Comparison of ENCODE assay signal across 9 cellular contexts in the genomic region with DNA sequence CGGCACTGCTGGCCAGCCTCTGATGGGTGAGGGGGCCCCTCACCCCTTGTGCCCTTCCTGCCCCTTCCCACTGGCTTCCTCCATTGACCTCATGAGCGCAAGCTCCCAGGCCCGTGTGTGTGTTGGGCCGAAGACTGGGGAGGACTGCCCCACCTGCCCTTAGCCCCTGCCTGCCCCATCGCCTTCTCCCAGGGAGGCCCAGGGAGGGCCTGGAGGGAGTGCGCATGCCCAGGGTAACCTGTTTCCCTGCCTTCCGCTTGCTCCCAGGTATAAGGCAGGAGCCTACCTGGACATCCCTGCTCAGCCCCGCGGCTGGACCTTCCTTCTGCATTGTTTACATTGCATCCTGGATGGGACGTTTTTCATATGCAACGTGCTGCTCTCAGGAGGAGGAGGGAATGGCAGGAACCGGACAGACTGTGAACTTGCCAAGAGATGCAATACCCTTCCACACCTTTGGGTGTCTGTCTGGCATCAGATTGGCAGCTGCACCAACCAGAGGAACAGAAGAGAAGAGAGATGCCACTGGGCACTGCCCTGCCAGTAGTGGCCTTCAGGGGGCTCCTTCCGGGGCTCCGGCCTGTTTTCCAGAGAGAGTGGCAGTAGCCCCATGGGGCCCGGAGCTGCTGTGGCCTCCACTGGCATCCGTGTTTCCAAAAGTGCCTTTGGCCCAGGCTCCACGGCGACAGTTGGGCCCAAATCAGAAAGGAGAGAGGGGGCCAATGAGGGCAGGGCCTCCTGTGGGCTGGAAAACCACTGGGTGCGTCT. TPM values are rescaled to one million over a fixed set of nuclear protein-coding genes. Genes with fewer than 3 reads are reported as not detected.
DNase-seq lines count a peak whose midpoint lies in the region; ATAC-seq, FAIRE-seq and TF ChIP-seq lines count a peak whose summit lies in the region.
"Had no signal": no experiment of that assay in that cellular context is flagged by ENCODE, and none has a peak within 500 bp of the region (broad histone marks: within the 10 kb centered on the region; RNA-seq: fewer than 3 reads in every experiment).

No MANE protein-coding gene starts in this region.

- H3K27ac Mint-ChIP-seq in naive thymus-derived CD8-positive, alpha-beta T cell = peak overlapping the region in 6 of 10 donors; percentile 14 to 78 (median 29)
- H3K27ac Mint-ChIP-seq in activated T-cell treated with anti-CD3 and anti-CD28 coated beads, Interleukin-2, amount 50 U/mL, for 24 hours = no peak overlapping the region

- peaks cover 10% of the 10 kb centered on the region; the same call in 1 of the 2 replicates for H3F3A ChIP-seq in Loucy (ENCODE audit: low read depth)

- H3K4me1 Mint-ChIP-seq in naive thymus-derived CD8-positive, alpha-beta T cell = peaks cover 17 to 29% (median 24%) of the 10 kb centered on the region in 4 donors
- peaks cover 22% of the 10 kb centered on the region for H3K4me1 Mint-ChIP-seq in activated T-cell treated with anti-CD3 and anti-CD28 coated beads, Interleukin-2, amount 50 U/mL, for 24 hours (ENCODE audit: low read depth)

- no peak overlapping the region for H3K4me3 Mint-ChIP-seq in naive thymus-derived CD8-positive, alpha-beta T cell
- H3K4me3 Mint-ChIP-seq in activated T-cell treated with anti-CD3 and anti-CD28 coated beads, Interleukin-2, amount 50 U/mL, for 24 hours = no peak overlapping the region

- CTCF ChIA-PET in HEK293T (lab: Yijun Ruan, JAX) = interaction anchor here (0.6 kb wide), 1 partner anchor 91 kb away, joined by 3 read pairs; no protein-coding TSS in a partner anchor

- no peaks in the 10 kb centered on the region for H3K36me3 Mint-ChIP-seq in naive thymus-derived CD8-positive, alpha-beta T cell
- H3K36me3 Mint-ChIP-seq in activated T-cell treated with anti-CD3 and anti-CD28 coated beads, Interleukin-2, amount 50 U/mL, for 24 hours (ENCODE audit: low read depth) = no peaks in the 10 kb centered on the region

- H3K27me3 Mint-ChIP-seq in naive thymus-derived CD8-positive, alpha-beta T cell = peaks cover 0 to 6% (median 0%) of the 10 kb centered on the region in 5 donors
- peaks cover 5% of the 10 kb centered on the region for H3K27me3 Mint-ChIP-seq in activated T-cell treated with anti-CD3 and anti-CD28 coated beads, Interleukin-2, amount 50 U/mL, for 24 hours

- peaks cover 26% of the 10 kb centered on the region for H3K4me1 ChIP-seq in Loucy (ENCODE audit: insufficient read depth, low read length, poor library complexity, severe bottlenecking)

- H3K4me2 ChIP-seq in Loucy (ENCODE audit: low read depth, low read length, poor library complexity, severe bottlenecking) = no peak overlapping the region

- no peak overlapping the region for H2AFZ ChIP-seq in Loucy (ENCODE audit: low read length)

- H3K36me3 ChIP-seq in Loucy (ENCODE audit: insufficient read depth, low read length) = no peaks in the 10 kb centered on the region

- H3K9me3 ChIP-seq in Loucy (ENCODE audit: insufficient read depth, low read depth, low read length) = no peaks in the 10 kb centered on the region

- POLR2A ChIA-PET in naive thymus-derived CD8-positive, alpha-beta T cell (lab: Charles Lee) = interaction anchor here (1.0 kb wide), 1 partner anchor 33 kb away, joined by 3 read pairs; no protein-coding TSS in a partner anchor
- POLR2A ChIA-PET in HEK293T (lab: Yijun Ruan, JAX) = no interaction called here

- no peaks in the 10 kb centered on the region for H3K9me3 Mint-ChIP-seq in naive thymus-derived CD8-positive, alpha-beta T cell
- no peaks in the 10 kb centered on the region for H3K9me3 Mint-ChIP-seq in activated T-cell treated with anti-CD3 and anti-CD28 coated beads, Interleukin-2, amount 50 U/mL, for 24 hours

- H3K79me2 ChIP-seq in Loucy (ENCODE audit: insufficient read depth, low read length) = no peaks in the 10 kb centered on the region

- H3K27me3 ChIP-seq in Loucy (ENCODE audit: insufficient read depth, low read length, poor library complexity, severe bottlenecking) = no peaks in the 10 kb centered on the region

- no peaks in the 10 kb centered on the region for H3K9me2 ChIP-seq in Loucy (replicated peaks; ENCODE audit: low read depth, low read length)

- no peak overlapping the region for H3K4me3 ChIP-seq in Loucy (ENCODE audit: low read length, poor library complexity, severe bottlenecking)

- TF ChIP-seq CTCF in D721Med (IDR thresholded peaks at IDR 0.05; ENCODE audit: insufficient read depth, missing control alignments) (peak; percentile 33), Loucy (conservative IDR thresholded peaks at IDR 0.05; ENCODE audit: low read length) (peak; percentile 63)

- no peaks in the 10 kb centered on the region for H4K20me1 ChIP-seq in Loucy (ENCODE audit: insufficient read depth, low read length, poor library complexity, severe bottlenecking)

- no peak overlapping the region for H3K9ac ChIP-seq in Loucy (ENCODE audit: low read depth, low read length, poor library complexity, severe bottlenecking)

- FAIRE-seq in D721Med (lab: Jason Lieb, UNC) = no peak

- ATAC-seq in naive thymus-derived CD8-positive, alpha-beta T cell = peak; percentile 35 to 54

- DNase-seq in D721Med (ENCODE audit: insufficient read length, low spot score) (no peak), cerebellar cortex (ENCODE audit: low spot score) (peak; percentile 54), HEK293T (ENCODE audit: extremely low spot score) (no peak), T-helper 9 cell (no peak), NCI-H748 (lab: John Stamatoyannopoulos, UW; ENCODE audit: unreplicated experiment) (no peak)
- DNase-seq in naive thymus-derived CD8-positive, alpha-beta T cell = peak in 2 of 10 donors; percentile 17 to 39
- no peak for DNase-seq in activated T-cell treated with anti-CD3 and anti-CD28 coated beads, Interleukin-2, amount 50 U/mL, for 24 hours

TF ChIP-seq in HEK293T, 16 proteins besides CTCF, POLR2A, EP300 and RAD21:
- TF ChIP-seq ELF4 (IDR thresholded peaks at IDR 0.05) (no peak), FOXK2 (IDR thresholded peaks at IDR 0.05) (no peak), FOXM1 (IDR thresholded peaks at IDR 0.05; ENCODE audit: borderline replicate concordance) (no peak), TARDBP (IDR thresholded peaks at IDR 0.05) (no peak), SP1 (IDR thresholded peaks at IDR 0.05) (no peak), L3MBTL2 (conservative IDR thresholded peaks at IDR 0.05) (no peak), BHLHE40 (IDR thresholded peaks at IDR 0.05; ENCODE audit: borderline replicate concordance) (no peak), CTBP1 (IDR thresholded peaks at IDR 0.05; ENCODE audit: borderline replicate concordance) (no peak), ZNF384 (IDR thresholded peaks at IDR 0.05) (no peak), HDGF (IDR thresholded peaks at IDR 0.05; ENCODE audit: borderline replicate concordance) (no peak), FOXA1 (IDR thresholded peaks at IDR 0.05) (no peak), ARNT (IDR thresholded peaks at IDR 0.05) (no peak)
- TF ChIP-seq, protein P1, sequence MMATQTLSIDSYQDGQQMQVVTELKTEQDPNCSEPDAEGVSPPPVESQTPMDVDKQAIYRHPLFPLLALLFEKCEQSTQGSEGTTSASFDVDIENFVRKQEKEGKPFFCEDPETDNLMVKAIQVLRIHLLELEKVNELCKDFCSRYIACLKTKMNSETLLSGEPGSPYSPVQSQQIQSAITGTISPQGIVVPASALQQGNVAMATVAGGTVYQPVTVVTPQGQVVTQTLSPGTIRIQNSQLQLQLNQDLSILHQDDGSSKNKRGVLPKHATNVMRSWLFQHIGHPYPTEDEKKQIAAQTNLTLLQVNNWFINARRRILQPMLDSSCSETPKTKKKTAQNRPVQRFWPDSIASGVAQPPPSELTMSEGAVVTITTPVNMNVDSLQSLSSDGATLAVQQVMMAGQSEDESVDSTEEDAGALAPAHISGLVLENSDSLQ (IDR thresholded peaks at IDR 0.05) = no peak

RNA-seq across cellular contexts. Expression of a gene that starts 8.8 kb away (rescaled TPM):
- under 1 TPM in 1 of 2 experiments, not detected in 1; 0.16 TPM for total RNA-seq in naive thymus-derived CD8-positive, alpha-beta T cell
- polyA plus RNA-seq in naive thymus-derived CD8-positive, alpha-beta T cell = not detected
- total RNA-seq: T-helper 1 cell treated with Interleukin-12 subunit alpha and Interleukin-12 subunit beta and Interleukin-4 antibody, amounts not matched to agents 30 ng/mL and 1 ng/mL, for 36 hours had no signal

RNA-seq across cellular contexts. Expression of a gene that starts 15.3 kb away (rescaled TPM):
- 1 to 10 TPM; 8.9 to 9.2 TPM for total RNA-seq in naive thymus-derived CD8-positive, alpha-beta T cell
- not detected for polyA plus RNA-seq in naive thymus-derived CD8-positive, alpha-beta T cell

RNA-seq across cellular contexts. Expression of a gene that starts 43.7 kb away (rescaled TPM):
- 10 to 100 TPM; 20.4 to 20.7 TPM for total RNA-seq in naive thymus-derived CD8-positive, alpha-beta T cell
- polyA plus RNA-seq in naive thymus-derived CD8-positive, alpha-beta T cell = 10 to 100 TPM; 11.1 to 19.2 (median 15.0) TPM
